1 cellular context compared by ENCODE assay signal in genomic region chr5:131671994-131672655, GRCh38.
TF ChIP-seq lines count a peak whose summit lies in the region.

No MANE protein-coding gene starts in this region.

TF ChIP-seq in K562, 482 proteins besides CTCF, POLR2A, EP300 and RAD21 (continued from another document and continues in another):
- TF ChIP-seq HNRNPK (IDR thresholded peaks at IDR 0.05; ENCODE audit: low read depth, low read length, poor library complexity, severe bottlenecking) (no peak), TRIM24 (IDR thresholded peaks at IDR 0.05) (no peak), EZH2 (IDR thresholded peaks at IDR 0.05; ENCODE audit: borderline replicate concordance, low read depth, low read length) (no peak), SMAD1 (IDR thresholded peaks at IDR 0.05; ENCODE audit: low read depth, low read length, partially characterized antibody) (no peak), ARHGAP35 (IDR thresholded peaks at IDR 0.05; ENCODE audit: partially characterized antibody) (no peak), CEBPB (tag; IDR thresholded peaks at IDR 0.05) (0 out of 2 replicates have a peak, but pooled peaks have one; percentile 10), ZNF217 (CRISPR knock-in tag; IDR thresholded peaks at IDR 0.05) (no peak), CCAR2 (IDR thresholded peaks at IDR 0.05; ENCODE audit: low read depth, low read length) (no peak), MEF2D (tag; conservative IDR thresholded peaks at IDR 0.05; ENCODE audit: low read depth) (no peak), FOS (IDR thresholded peaks at IDR 0.05; ENCODE audit: extremely low read depth, insufficient read length) (no peak), GTF2E2 (tag; IDR thresholded peaks at IDR 0.05) (no peak), MYC (IDR thresholded peaks at IDR 0.05; ENCODE audit: low read depth, low read length) (no peak), MYC (CRISPR knock-in tag; IDR thresholded peaks at IDR 0.05; ENCODE audit: borderline replicate concordance, low read depth) (no peak), COPS2 (conservative IDR thresholded peaks at IDR 0.05) (no peak), KLF6 (CRISPR knock-in tag; IDR thresholded peaks at IDR 0.05; ENCODE audit: borderline replicate concordance) (no peak), ZKSCAN8 (CRISPR knock-in tag; IDR thresholded peaks at IDR 0.05) (no peak), TCF3 (CRISPR knock-in tag; IDR thresholded peaks at IDR 0.05) (no peak), ZNF785 (CRISPR knock-in tag; IDR thresholded peaks at IDR 0.05) (no peak), HNRNPLL (IDR thresholded peaks at IDR 0.05; ENCODE audit: low read depth, low read length, poor library complexity, severe bottlenecking) (no peak), RERE (CRISPR knock-in tag; IDR thresholded peaks at IDR 0.05; ENCODE audit: borderline replicate concordance) (no peak), L3MBTL2 (IDR thresholded peaks at IDR 0.05) (peak; percentile 28; the same call in 1 of the 2 replicates), PML (IDR thresholded peaks at IDR 0.05; ENCODE audit: low read length) (no peak), STAT5A (IDR thresholded peaks at IDR 0.05; ENCODE audit: borderline replicate concordance, low read length) (no peak), GATAD2B (IDR thresholded peaks at IDR 0.05; ENCODE audit: borderline replicate concordance) (no peak), RHOXF2B (CRISPR knock-in tag; conservative IDR thresholded peaks at IDR 0.05) (no peak), MGA (IDR thresholded peaks at IDR 0.05) (0 out of 2 replicates have a peak, but pooled peaks have one; percentile 16)
- TF ChIP-seq, protein P1, sequence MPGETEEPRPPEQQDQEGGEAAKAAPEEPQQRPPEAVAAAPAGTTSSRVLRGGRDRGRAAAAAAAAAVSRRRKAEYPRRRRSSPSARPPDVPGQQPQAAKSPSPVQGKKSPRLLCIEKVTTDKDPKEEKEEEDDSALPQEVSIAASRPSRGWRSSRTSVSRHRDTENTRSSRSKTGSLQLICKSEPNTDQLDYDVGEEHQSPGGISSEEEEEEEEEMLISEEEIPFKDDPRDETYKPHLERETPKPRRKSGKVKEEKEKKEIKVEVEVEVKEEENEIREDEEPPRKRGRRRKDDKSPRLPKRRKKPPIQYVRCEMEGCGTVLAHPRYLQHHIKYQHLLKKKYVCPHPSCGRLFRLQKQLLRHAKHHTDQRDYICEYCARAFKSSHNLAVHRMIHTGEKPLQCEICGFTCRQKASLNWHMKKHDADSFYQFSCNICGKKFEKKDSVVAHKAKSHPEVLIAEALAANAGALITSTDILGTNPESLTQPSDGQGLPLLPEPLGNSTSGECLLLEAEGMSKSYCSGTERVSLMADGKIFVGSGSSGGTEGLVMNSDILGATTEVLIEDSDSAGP (CRISPR knock-in tag; IDR thresholded peaks at IDR 0.05) = no peak
- TF ChIP-seq, protein P2, sequence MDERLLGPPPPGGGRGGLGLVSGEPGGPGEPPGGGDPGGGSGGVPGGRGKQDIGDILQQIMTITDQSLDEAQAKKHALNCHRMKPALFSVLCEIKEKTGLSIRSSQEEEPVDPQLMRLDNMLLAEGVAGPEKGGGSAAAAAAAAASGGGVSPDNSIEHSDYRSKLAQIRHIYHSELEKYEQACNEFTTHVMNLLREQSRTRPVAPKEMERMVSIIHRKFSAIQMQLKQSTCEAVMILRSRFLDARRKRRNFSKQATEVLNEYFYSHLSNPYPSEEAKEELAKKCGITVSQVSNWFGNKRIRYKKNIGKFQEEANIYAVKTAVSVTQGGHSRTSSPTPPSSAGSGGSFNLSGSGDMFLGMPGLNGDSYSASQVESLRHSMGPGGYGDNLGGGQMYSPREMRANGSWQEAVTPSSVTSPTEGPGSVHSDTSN (CRISPR knock-in tag; IDR thresholded peaks at IDR 0.05; ENCODE audit: low read depth) = no peak
- TF ChIP-seq, protein P2 (tag; conservative IDR thresholded peaks at IDR 0.05; ENCODE audit: low read depth) = peak; percentile 59; the same call in 1 of the 2 replicates
- TF ChIP-seq, protein P3, sequence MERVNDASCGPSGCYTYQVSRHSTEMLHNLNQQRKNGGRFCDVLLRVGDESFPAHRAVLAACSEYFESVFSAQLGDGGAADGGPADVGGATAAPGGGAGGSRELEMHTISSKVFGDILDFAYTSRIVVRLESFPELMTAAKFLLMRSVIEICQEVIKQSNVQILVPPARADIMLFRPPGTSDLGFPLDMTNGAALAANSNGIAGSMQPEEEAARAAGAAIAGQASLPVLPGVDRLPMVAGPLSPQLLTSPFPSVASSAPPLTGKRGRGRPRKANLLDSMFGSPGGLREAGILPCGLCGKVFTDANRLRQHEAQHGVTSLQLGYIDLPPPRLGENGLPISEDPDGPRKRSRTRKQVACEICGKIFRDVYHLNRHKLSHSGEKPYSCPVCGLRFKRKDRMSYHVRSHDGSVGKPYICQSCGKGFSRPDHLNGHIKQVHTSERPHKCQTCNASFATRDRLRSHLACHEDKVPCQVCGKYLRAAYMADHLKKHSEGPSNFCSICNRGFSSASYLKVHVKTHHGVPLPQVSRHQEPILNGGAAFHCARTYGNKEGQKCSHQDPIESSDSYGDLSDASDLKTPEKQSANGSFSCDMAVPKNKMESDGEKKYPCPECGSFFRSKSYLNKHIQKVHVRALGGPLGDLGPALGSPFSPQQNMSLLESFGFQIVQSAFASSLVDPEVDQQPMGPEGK (CRISPR knock-in tag; IDR thresholded peaks at IDR 0.05; ENCODE audit: borderline replicate concordance) = no peak
- TF ChIP-seq, protein P4, sequence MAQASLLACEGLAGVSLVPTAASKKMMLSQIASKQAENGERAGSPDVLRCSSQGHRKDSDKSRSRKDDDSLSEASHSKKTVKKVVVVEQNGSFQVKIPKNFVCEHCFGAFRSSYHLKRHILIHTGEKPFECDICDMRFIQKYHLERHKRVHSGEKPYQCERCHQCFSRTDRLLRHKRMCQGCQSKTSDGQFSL (CRISPR knock-in tag; IDR thresholded peaks at IDR 0.05) = no peak
- TF ChIP-seq, protein P4 (tag; IDR thresholded peaks at IDR 0.05) = no peak
